ENCODE assay signal across 9 cellular contexts in the genomic region with DNA sequence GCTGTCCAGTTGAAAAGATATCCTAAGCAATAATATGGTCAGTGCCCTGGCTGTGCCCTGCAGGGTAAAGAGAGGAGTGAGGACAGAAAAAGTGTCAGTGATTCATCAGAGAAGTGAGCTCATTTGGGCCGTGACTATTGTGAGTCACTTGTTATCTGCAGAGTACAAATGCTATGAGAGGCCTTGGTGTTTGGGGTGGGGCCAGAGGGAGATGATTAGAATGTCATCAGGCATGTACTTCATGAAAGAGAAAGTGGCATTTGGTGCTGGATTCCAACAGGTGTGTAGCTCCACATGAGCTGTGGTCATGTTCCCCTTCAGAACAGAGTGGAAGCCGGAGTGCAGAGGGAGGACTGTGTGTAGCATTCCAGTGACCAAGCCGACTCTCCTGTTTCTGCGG.
DNase-seq lines count a peak whose midpoint lies in the region; ATAC-seq lines count a peak whose summit lies in the region.
"Had no signal": no experiment of that assay in that cellular context is flagged by ENCODE, and none has a peak within 500 bp of the region (broad histone marks: within the 10 kb centered on the region; RNA-seq: fewer than 3 reads in every experiment).

No MANE protein-coding gene starts in this region.

- H3K9me3 Mint-ChIP-seq in activated naive CD8-positive, alpha-beta T cell treated with anti-CD3 and anti-CD28 coated beads, Interleukin-2, amount 50 U/mL, for 24 hours: peaks cover 3% of the 10 kb centered on the region
- no peaks in the 10 kb centered on the region for H3K9me3 Mint-ChIP-seq in memory B cell

- peaks cover 35% of the 10 kb centered on the region for H3K4me1 Mint-ChIP-seq in activated naive CD8-positive, alpha-beta T cell treated with anti-CD3 and anti-CD28 coated beads, Interleukin-2, amount 50 U/mL, for 24 hours
- H3K4me1 Mint-ChIP-seq in memory B cell: peaks cover 32% of the 10 kb centered on the region

- peak; percentile 42 for DNase-seq in activated naive CD8-positive, alpha-beta T cell treated with anti-CD3 and anti-CD28 coated beads, Interleukin-2, amount 50 U/mL, for 24 hours
- DNase-seq in memory B cell (ENCODE audit: low spot score in 2 of 2): no peak
- DNase-seq in GF-D8 (lab: John Stamatoyannopoulos, UW): no peak
- DNase-seq in NCI-H69 (lab: John Stamatoyannopoulos, UW): no peak
- DNase-seq in SHP77 treated with DMSO at 0.1 percent for 48 hours (lab: John Stamatoyannopoulos, UW): no peak
- DNase-seq in MV-4-11 (lab: John Stamatoyannopoulos, UW): no peak

- peak overlapping the region; percentile 80 for H3K27ac Mint-ChIP-seq in activated naive CD8-positive, alpha-beta T cell treated with anti-CD3 and anti-CD28 coated beads, Interleukin-2, amount 50 U/mL, for 24 hours
- peak overlapping the region; percentile 45 for H3K27ac Mint-ChIP-seq in memory B cell

- H3K27me3 Mint-ChIP-seq in activated naive CD8-positive, alpha-beta T cell treated with anti-CD3 and anti-CD28 coated beads, Interleukin-2, amount 50 U/mL, for 24 hours: no peaks in the 10 kb centered on the region
- no peaks in the 10 kb centered on the region for H3K27me3 Mint-ChIP-seq in memory B cell
- H3K27me3 Mint-ChIP-seq: IgD-negative memory B cell had no signal

- peaks cover 11% of the 10 kb centered on the region for H3K36me3 Mint-ChIP-seq in activated naive CD8-positive, alpha-beta T cell treated with anti-CD3 and anti-CD28 coated beads, Interleukin-2, amount 50 U/mL, for 24 hours (ENCODE audit: low read depth)
- peaks cover 25% of the 10 kb centered on the region for H3K36me3 Mint-ChIP-seq in memory B cell
- H3K36me3 Mint-ChIP-seq: IgD-negative memory B cell had no signal

- H3K4me3 Mint-ChIP-seq in activated naive CD8-positive, alpha-beta T cell treated with anti-CD3 and anti-CD28 coated beads, Interleukin-2, amount 50 U/mL, for 24 hours: no peak overlapping the region
- no peak overlapping the region for H3K4me3 Mint-ChIP-seq in memory B cell

- ATAC-seq in GM18870 (IDR thresholded peaks at IDR 0.05; ENCODE audit: unreplicated experiment) (peak; percentile 77), HG03175 (IDR thresholded peaks at IDR 0.05; ENCODE audit: unreplicated experiment) (peak; percentile 68), memory B cell (ENCODE audit: low read depth) (no peak)
- ATAC-seq in activated naive CD8-positive, alpha-beta T cell treated with anti-CD3 and anti-CD28 coated beads, Interleukin-2, amount 50 U/mL, for 24 hours: peak; percentile 100
